34 cellular contexts compared by ENCODE assay signal in genomic region chr5:73690015-73690414, GRCh38.
"Had no signal": no experiment of that assay in that cellular context is flagged by ENCODE, and none has a peak within 500 bp of the region (broad histone marks: within the 10 kb centered on the region; RNA-seq: fewer than 3 reads in every experiment).

No MANE protein-coding gene starts in this region.

- FAIRE-seq: astrocyte, bronchial epithelial cell had no signal

- H3K27ac Mint-ChIP-seq: activated B cell treated with CpG ODN at 0.5 μM for 24 hours; activated CD8-positive, alpha-beta T cell treated with anti-CD3 and anti-CD28 coated beads for 36 hours; activated naive CD8-positive, alpha-beta T cell; activated T-helper 17 cell treated with anti-CD3 and anti-CD28 coated beads, Interleukin-2, amount 50 U/mL, for 72 hours; dendritic cell treated with granulocyte-macrophage colony-stimulating factor and Interleukin-4, amounts not matched to agents 40 ng/mL and 50 ng/mL, for 4 days; endodermal cell; T-helper 17 cell; T-helper 2 cell treated with Interferon-gamma antibody and Interleukin-4, amounts not matched to agents 5 μg/mL and 100 μg/mL, for 36 hours had no signal

- H3K9me3 Mint-ChIP-seq: activated B cell treated with CpG ODN at 0.5 μM for 24 hours; activated CD8-positive, alpha-beta T cell treated with anti-CD3 and anti-CD28 coated beads for 36 hours; activated T-cell treated with anti-CD3 and anti-CD28 coated beads, Interleukin-2, amount 50 U/mL, for 4 hours; activated T-helper 17 cell treated with anti-CD3 and anti-CD28 coated beads, Interleukin-2, amount 50 U/mL, for 72 hours; central memory CD8-positive, alpha-beta T cell; dendritic cell treated with granulocyte-macrophage colony-stimulating factor and Interleukin-4, amounts not matched to agents 40 ng/mL and 50 ng/mL, for 4 days; endodermal cell; T-helper 2 cell treated with Interferon-gamma antibody and Interleukin-4, amounts not matched to agents 5 μg/mL and 100 μg/mL, for 36 hours had no signal

- H3K4me3 Mint-ChIP-seq: activated B cell treated with CpG ODN at 0.5 μM for 24 hours; activated CD8-positive, alpha-beta T cell treated with anti-CD3 and anti-CD28 coated beads for 36 hours; activated naive CD8-positive, alpha-beta T cell; activated T-cell treated with anti-CD3 and anti-CD28 coated beads, Interleukin-2, amount 50 U/mL, for 4 hours; activated T-helper 17 cell treated with anti-CD3 and anti-CD28 coated beads, Interleukin-2, amount 50 U/mL, for 72 hours; central memory CD8-positive, alpha-beta T cell; dendritic cell treated with granulocyte-macrophage colony-stimulating factor and Interleukin-4, amounts not matched to agents 40 ng/mL and 50 ng/mL, for 4 days; endodermal cell; T-helper 17 cell; T-helper 2 cell treated with Interferon-gamma antibody and Interleukin-4, amounts not matched to agents 5 μg/mL and 100 μg/mL, for 36 hours had no signal

- H3K36me3 ChIP-seq: brain microvascular endothelial cell, esophagus muscularis mucosa, gastroesophageal sphincter, WERI-Rb-1 had no signal

- ATAC-seq: activated CD4-positive, CD25-positive, alpha-beta regulatory T cell treated with anti-CD3 and anti-CD28 coated beads, Interleukin-2, amount 50 U/mL, for 24 hours; activated CD8-positive, alpha-beta T cell treated with anti-CD3 and anti-CD28 coated beads for 36 hours; activated T-cell treated with anti-CD3 and anti-CD28 coated beads, Interleukin-2, amount 50 U/mL, for 4 hours; activated T-helper 17 cell treated with anti-CD3 and anti-CD28 coated beads, Interleukin-2, amount 50 U/mL, for 72 hours; gastroesophageal sphincter; T-helper 17 cell had no signal

- H3K27me3 Mint-ChIP-seq: central memory CD8-positive, alpha-beta T cell; dendritic cell treated with granulocyte-macrophage colony-stimulating factor and Interleukin-4, amounts not matched to agents 40 ng/mL and 50 ng/mL, for 4 days had no signal

- H3K4me3 ChIP-seq: coronary artery, dorsolateral prefrontal cortex, esophagus muscularis mucosa, gastroesophageal sphincter had no signal

- H3K36me3 Mint-ChIP-seq: activated naive CD8-positive, alpha-beta T cell had no signal

- H3K27me3 ChIP-seq: brain microvascular endothelial cell, esophagus muscularis mucosa, gastroesophageal sphincter had no signal

- H3K27ac ChIP-seq: brain microvascular endothelial cell, coronary artery, dorsolateral prefrontal cortex, esophagus muscularis mucosa, gastroesophageal sphincter, WERI-Rb-1 had no signal

- H3K9me3 ChIP-seq: esophagus muscularis mucosa, gastroesophageal sphincter had no signal

- H3K4me1 Mint-ChIP-seq: activated B cell treated with CpG ODN at 0.5 μM for 24 hours had no signal

- DNase-seq: activated B cell treated with CpG ODN at 0.5 μM for 24 hours; activated CD4-positive, alpha-beta T cell treated with anti-CD3 and anti-CD28 coated beads for 48 hours; activated CD4-positive, alpha-beta T cell treated with anti-CD3 and anti-CD28 coated beads, Interleukin-2, amount 50 U/mL, for 1 hour; activated CD4-positive, alpha-beta T cell treated with anti-CD3 and anti-CD28 coated beads, Interleukin-2, amount 50 U/mL, for 48 hours; activated CD8-positive, alpha-beta memory T cell treated with anti-CD3 and anti-CD28 coated beads for 24 hours; activated CD8-positive, alpha-beta T cell treated with anti-CD3 and anti-CD28 coated beads for 36 hours; activated effector memory CD4-positive, alpha-beta T cell treated with Interleukin-2 at 50 U/mL for 16 hours; activated gamma-delta T cell treated with Interleukin-2 at 50 U/mL for 16 hours; activated naive CD4-positive, alpha-beta T cell treated with anti-CD3 and anti-CD28 coated beads, Interleukin-2, amount 50 U/mL, for 16 hours; activated naive CD4-positive, alpha-beta T cell treated with Interleukin-2 at 50 U/mL for 16 hours; activated T-cell treated with anti-CD3 and anti-CD28 coated beads, Interleukin-2, amount 50 U/mL, for 4 hours; amniotic stem cell; anterior cingulate cortex; brain microvascular endothelial cell; dorsolateral prefrontal cortex; effector memory CD4-positive, alpha-beta T cell; endodermal cell; erythroblast; foreskin melanocyte; T-helper 1 cell; T-helper 17 cell; T1000; WERI-Rb-1 had no signal
